Comparison of ENCODE assay signal across 19 cellular contexts in genomic region chr16:71721066-71721740, GRCh38.
"Had no signal": no experiment of that assay in that cellular context is flagged by ENCODE, and none has a peak within 500 bp of the region (broad histone marks: within the 10 kb centered on the region; RNA-seq: fewer than 3 reads in every experiment).

No MANE protein-coding gene starts in this region.

- H3K27ac ChIP-seq: adrenal gland, tibial nerve, vagina, WERI-Rb-1 had no signal

- H3K27me3 Mint-ChIP-seq: activated naive CD4-positive, alpha-beta T cell treated with anti-CD3 and anti-CD28 coated beads, Interleukin-2, amount 50 U/mL, for 24 hours; effector memory CD8-positive, alpha-beta T cell; naive B cell had no signal

- FAIRE-seq: islet of Langerhans had no signal

- DNase-seq: activated CD4-positive, alpha-beta memory T cell treated with anti-CD3 and anti-CD28 coated beads for 36 hours; activated gamma-delta T cell; adrenal gland; effector memory CD8-positive, alpha-beta T cell; left cardiac atrium; mesenchymal stem cell; mucosa of descending colon; naive B cell; nucleus accumbens; stimulated activated CD4-positive, alpha-beta T cell treated with anti-CD3 and anti-CD28 coated beads, Interleukin-12 subunit alpha, Interleukin-12 subunit beta, amount 100 ng/mL, for 4 hours; stimulated activated CD4-positive, alpha-beta T cell treated with anti-CD3 and anti-CD28 coated beads, Interleukin-1b, Interleukin-23, amount 100 ng/mL, for 48 hours; stimulated activated CD8-positive, alpha-beta memory T cell treated with anti-CD3 and anti-CD28 coated beads, Interleukin-4, amount 100 ng/mL, for 48 hours; stimulated activated naive CD4-positive, alpha-beta T cell treated with Interleukin-2 at 50 U/mL for 16 hours; T-helper 2 cell; WERI-Rb-1 had no signal

- H3K36me3 Mint-ChIP-seq: activated CD4-positive, alpha-beta memory T cell treated with anti-CD3 and anti-CD28 coated beads for 36 hours; activated naive CD4-positive, alpha-beta T cell treated with anti-CD3 and anti-CD28 coated beads, Interleukin-2, amount 50 U/mL, for 24 hours; naive B cell had no signal

- H3K27me3 ChIP-seq: adrenal gland, tibial nerve, vagina had no signal

- H3K9me3 Mint-ChIP-seq: activated CD4-positive, alpha-beta memory T cell treated with anti-CD3 and anti-CD28 coated beads for 36 hours; activated naive CD4-positive, alpha-beta T cell treated with anti-CD3 and anti-CD28 coated beads, Interleukin-2, amount 50 U/mL, for 24 hours; effector memory CD8-positive, alpha-beta T cell; naive B cell had no signal

- H3K9me3 ChIP-seq: adrenal gland, mucosa of descending colon, tibial nerve, vagina had no signal

- H3K36me3 ChIP-seq: adrenal gland, tibial nerve, vagina had no signal

- H3K4me3 ChIP-seq: adrenal gland, mucosa of descending colon, tibial nerve, vagina had no signal

- ATAC-seq: effector memory CD8-positive, alpha-beta T cell; left cardiac atrium; mucosa of descending colon had no signal
